ENCODE assay signal across 27 cellular contexts in the genomic region with DNA sequence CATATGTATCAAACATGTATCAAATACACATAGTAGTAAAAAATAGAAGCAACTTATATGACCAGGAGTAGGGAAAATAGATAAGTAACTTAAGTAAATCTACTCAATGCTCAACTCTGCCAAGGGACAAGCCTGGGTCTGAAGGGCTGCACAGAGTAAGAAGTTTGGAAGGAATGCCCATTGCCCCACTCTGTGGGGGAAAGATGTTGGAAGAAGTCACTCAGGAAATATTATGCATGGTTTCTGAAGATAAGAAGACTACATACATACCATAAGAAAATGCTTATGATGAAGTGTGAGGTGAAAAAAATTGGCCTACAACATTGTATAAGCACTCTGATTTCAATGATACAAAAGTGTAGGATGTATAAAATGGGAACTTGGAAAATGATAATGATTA. TPM values are rescaled to one million over a fixed set of nuclear protein-coding genes. Genes with fewer than 3 reads are reported as not detected.
"Had no signal": no experiment of that assay in that cellular context is flagged by ENCODE, and none has a peak within 500 bp of the region (broad histone marks: within the 10 kb centered on the region; RNA-seq: fewer than 3 reads in every experiment).

No MANE protein-coding gene starts in this region.

- H3K9me3 Mint-ChIP-seq: stimulated activated effector memory CD8-positive, alpha-beta T cell treated with anti-CD3 and anti-CD28 coated beads, Interleukin-12 subunit alpha, Interleukin-12 subunit beta, amount 100 ng/mL, for 72 hours had no signal

- DNase-seq: effector CD4-positive, alpha-beta T cell; foreskin keratinocyte; glutamatergic neuron; heart right ventricle; left cardiac atrium; left lung; mesenchymal stem cell; midbrain; naive thymus-derived CD4-positive, alpha-beta T cell; nephron progenitor cell; nucleus accumbens; psoas muscle; right cardiac atrium; sigmoid colon; stimulated activated CD4-positive, alpha-beta T cell treated with anti-CD3 and anti-CD28 coated beads, Interleukin-2, amount 100 ng/mL, for 24 hours; stimulated activated CD4-positive, alpha-beta T cell treated with anti-CD3 and anti-CD28 coated beads, Interleukin-4, amount 100 ng/mL, for 24 hours; stimulated activated naive CD4-positive, alpha-beta T cell treated with Interleukin-2 at 50 U/mL for 16 hours; stomach; thyroid gland had no signal

- H3K4me3 ChIP-seq: dorsolateral prefrontal cortex, gastroesophageal sphincter, heart right ventricle, left lung, psoas muscle, sigmoid colon, stomach, thyroid gland, vagina had no signal

- H3K4me1 Mint-ChIP-seq: naive thymus-derived CD4-positive, alpha-beta T cell; stimulated activated effector memory CD8-positive, alpha-beta T cell treated with anti-CD3 and anti-CD28 coated beads, Interleukin-12 subunit alpha, Interleukin-12 subunit beta, amount 100 ng/mL, for 72 hours had no signal

- H3K4me3 Mint-ChIP-seq: naive thymus-derived CD4-positive, alpha-beta T cell; nephron progenitor cell; stimulated activated effector memory CD8-positive, alpha-beta T cell treated with anti-CD3 and anti-CD28 coated beads, Interleukin-12 subunit alpha, Interleukin-12 subunit beta, amount 100 ng/mL, for 72 hours had no signal

- H3K36me3 Mint-ChIP-seq: stimulated activated effector memory CD8-positive, alpha-beta T cell treated with anti-CD3 and anti-CD28 coated beads, Interleukin-12 subunit alpha, Interleukin-12 subunit beta, amount 100 ng/mL, for 72 hours had no signal

- H3K27ac Mint-ChIP-seq: naive thymus-derived CD4-positive, alpha-beta T cell; nephron progenitor cell; stimulated activated effector memory CD8-positive, alpha-beta T cell treated with anti-CD3 and anti-CD28 coated beads, Interleukin-12 subunit alpha, Interleukin-12 subunit beta, amount 100 ng/mL, for 72 hours had no signal

RNA-seq across cellular contexts. Expression of gene LAMB4, which starts 54.0 kb away (rescaled TPM):
- total RNA-seq: kidney epithelial cell, lung microvascular endothelial cell, subcutaneous adipose tissue, ureter had no signal
